13 cellular contexts compared by ENCODE assay signal in genomic region chr1:230495891-230496385, GRCh38.
DNase-seq lines count a peak whose midpoint lies in the region; ATAC-seq and TF ChIP-seq lines count a peak whose summit lies in the region.
"Had no signal": no experiment of that assay in that cellular context is flagged by ENCODE, and none has a peak within 500 bp of the region (broad histone marks: within the 10 kb centered on the region; RNA-seq: fewer than 3 reads in every experiment).

No MANE protein-coding gene starts in this region.

- no peak for DNase-seq in natural killer cell treated with Interleukin-12 subunit alpha and Interleukin-12 subunit beta and Interleukin-15 and Interleukin-18, amount 100 ng/mL, for 72 hours (ENCODE audit: low spot score)
- DNase-seq in natural killer cell (no peak), LoVo (ENCODE audit: low spot score) (peak; percentile 16), dorsolateral prefrontal cortex (peak in 5 of 10 donors; percentile 31 to 64 (median 46)), stomach (peak; percentile 67), amygdala (lab: John Stamatoyannopoulos, UW) (no peak), NCI-H69 (lab: John Stamatoyannopoulos, UW) (no peak)
- DNase-seq: activated CD4-positive, alpha-beta T cell treated with anti-CD3 and anti-CD28 coated beads for 4 hours; C1 segment of cervical spinal cord; T-cell had no signal

- no peak for TF ChIP-seq POLR2A in stomach (IDR thresholded peaks at IDR 0.05)

- no peak for TF ChIP-seq CTCF in natural killer cell (IDR thresholded peaks at IDR 0.05)
- TF ChIP-seq CTCF in dorsolateral prefrontal cortex (IDR thresholded peaks at IDR 0.05 in 54 of 56, conservative IDR thresholded peaks at IDR 0.05 in 2 of 56; ENCODE audit: low read depth in 1 of 56, partially characterized antibody in 56 of 56): no peak
- TF ChIP-seq CTCF in stomach (IDR thresholded peaks at IDR 0.05): no peak

- peaks cover 27 to 34% of the 10 kb centered on the region in 2 donors for H3K27me3 Mint-ChIP-seq in natural killer cell treated with Interleukin-12 subunit alpha and Interleukin-12 subunit beta and Interleukin-15 and Interleukin-18, amount 100 ng/mL, for 72 hours
- H3K27me3 Mint-ChIP-seq in natural killer cell (ENCODE audit: low read depth in 2 of 2): peaks cover 12 to 19% of the 10 kb centered on the region in 2 donors

- peaks cover 3% of the 10 kb centered on the region for H3K9me3 Mint-ChIP-seq in natural killer cell treated with Interleukin-12 subunit alpha and Interleukin-12 subunit beta and Interleukin-15 and Interleukin-18, amount 100 ng/mL, for 72 hours
- no peaks in the 10 kb centered on the region for H3K9me3 Mint-ChIP-seq in natural killer cell
- H3K9me3 Mint-ChIP-seq: activated naive CD4-positive, alpha-beta T cell treated with anti-CD3 and anti-CD28 coated beads, Interleukin-2, amount 50 U/mL, for 24 hours; T-cell had no signal

- H3K27ac ChIP-seq in dorsolateral prefrontal cortex (peak overlapping the region in 43 of 59 donors; percentile 7 to 84 (median 54)), stomach (peak overlapping the region; percentile 47 to 81 (median 54))

- no peaks in the 10 kb centered on the region for H3K36me3 Mint-ChIP-seq in natural killer cell treated with Interleukin-12 subunit alpha and Interleukin-12 subunit beta and Interleukin-15 and Interleukin-18, amount 100 ng/mL, for 72 hours
- no peaks in the 10 kb centered on the region for H3K36me3 Mint-ChIP-seq in natural killer cell
- H3K36me3 Mint-ChIP-seq: activated naive CD4-positive, alpha-beta T cell treated with anti-CD3 and anti-CD28 coated beads, Interleukin-2, amount 50 U/mL, for 24 hours; mesothelial cell of epicardium; T-cell had no signal

- intact Hi-C loops in natural killer cell (cut with micrococcal nuclease) (no loop called here), dorsolateral prefrontal cortex (cut with DNase I) (no loop called here), stomach (cut with DNase I; ENCODE audit: low total_unique reads) (no loop called here)

- no peaks in the 10 kb centered on the region for H3K9me3 ChIP-seq in stomach

- H3K27ac Mint-ChIP-seq in natural killer cell treated with Interleukin-12 subunit alpha and Interleukin-12 subunit beta and Interleukin-15 and Interleukin-18, amount 100 ng/mL, for 72 hours: peak overlapping the region in 1 of 2 donors; percentile 19
- no peak overlapping the region for H3K27ac Mint-ChIP-seq in natural killer cell
- H3K27ac Mint-ChIP-seq: activated naive CD4-positive, alpha-beta T cell treated with anti-CD3 and anti-CD28 coated beads, Interleukin-2, amount 50 U/mL, for 24 hours; mesothelial cell of epicardium; T-cell had no signal

- H3K36me3 ChIP-seq in stomach: no peaks in the 10 kb centered on the region

- 27 to 46% (median 35%) methylated on average over 11 of the region's 11 CpGs for WGBS in stomach, 5 donors

- H3K4me1 ChIP-seq in stomach: peaks cover 0 to 16% (median 7%) of the 10 kb centered on the region in 4 donors

- H3K27me3 ChIP-seq in dorsolateral prefrontal cortex (no peaks in the 10 kb centered on the region), stomach (no peaks in the 10 kb centered on the region)

- H3K4me1 Mint-ChIP-seq in natural killer cell treated with Interleukin-12 subunit alpha and Interleukin-12 subunit beta and Interleukin-15 and Interleukin-18, amount 100 ng/mL, for 72 hours (ENCODE audit: low read depth in 2 of 2): no peaks in the 10 kb centered on the region
- H3K4me1 Mint-ChIP-seq in natural killer cell: no peaks in the 10 kb centered on the region
- H3K4me1 Mint-ChIP-seq: activated naive CD4-positive, alpha-beta T cell treated with anti-CD3 and anti-CD28 coated beads, Interleukin-2, amount 50 U/mL, for 24 hours; T-cell had no signal

- peak overlapping the region; percentile 35 for H3K4me3 Mint-ChIP-seq in natural killer cell treated with Interleukin-12 subunit alpha and Interleukin-12 subunit beta and Interleukin-15 and Interleukin-18, amount 100 ng/mL, for 72 hours
- no peak overlapping the region for H3K4me3 Mint-ChIP-seq in natural killer cell
- H3K4me3 Mint-ChIP-seq: activated naive CD4-positive, alpha-beta T cell treated with anti-CD3 and anti-CD28 coated beads, Interleukin-2, amount 50 U/mL, for 24 hours; mesothelial cell of epicardium had no signal

- TF ChIP-seq EP300 in stomach (IDR thresholded peaks at IDR 0.05): no peak

- peak overlapping the region in 8 of 59 donors; percentile 4 to 34 (median 22) for H3K4me3 ChIP-seq in dorsolateral prefrontal cortex
- peak overlapping the region; percentile 9 to 29 (median 26) for H3K4me3 ChIP-seq in stomach

- ATAC-seq in natural killer cell treated with Interleukin-12 subunit alpha and Interleukin-12 subunit beta and Interleukin-15 and Interleukin-18, amount 100 ng/mL, for 72 hours: no peak
- ATAC-seq in natural killer cell (no peak), GM18520 (IDR thresholded peaks at IDR 0.05; ENCODE audit: unreplicated experiment) (no peak)
- ATAC-seq: T-cell had no signal

Comparison
In these comparisons a context has a peak if more than half of its experiments do, and no peak if none do; other contexts are left out.
1. DNase-seq: peak in LoVo (single experiment) and stomach (single experiment); none in natural killer cell treated with Interleukin-12 subunit alpha and Interleukin-12 subunit beta and Interleukin-15 and Interleukin-18, amount 100 ng/mL, for 72 hours (single experiment), natural killer cell (single experiment), amygdala (0 of 56) and NCI-H69 (single experiment).